15 cellular contexts compared by ENCODE assay signal in the genomic region with DNA sequence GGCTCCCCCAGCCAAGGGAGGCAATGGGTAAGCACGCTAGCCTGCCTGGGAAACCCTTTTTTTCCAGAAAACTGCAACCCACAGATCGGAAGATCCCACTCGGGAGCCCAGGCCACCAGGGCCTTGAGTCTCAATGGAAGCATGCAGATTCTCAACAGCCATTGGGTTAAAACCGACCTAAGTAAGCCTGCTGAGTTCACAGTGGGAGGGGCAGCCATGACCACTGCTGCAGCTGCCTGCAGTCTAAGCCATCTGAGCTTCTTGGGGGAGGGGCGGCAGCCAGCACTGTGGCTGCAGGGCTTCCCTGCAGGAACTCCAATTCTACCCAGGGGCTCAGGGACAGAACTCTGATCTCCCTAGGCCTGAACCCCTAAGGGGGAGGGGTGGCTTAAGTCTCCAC.
"Had no signal": no experiment of that assay in that cellular context is flagged by ENCODE, and none has a peak within 500 bp of the region (broad histone marks: within the 10 kb centered on the region; RNA-seq: fewer than 3 reads in every experiment).

No MANE protein-coding gene starts in this region.

- H3K4me3 Mint-ChIP-seq: activated naive CD4-positive, alpha-beta T cell treated with anti-CD3 and anti-CD28 coated beads, Interleukin-2, amount 10 ng/mL, durations not matched to agents 7 days and 5 days; stimulated activated naive CD8-positive, alpha-beta T cell treated with anti-CD3 and anti-CD28 coated beads, Interleukin-15, Interleukin-2, amounts not matched to agents 100 ng/mL and 50 ng/mL, for 24 hours had no signal

- H3K4me1 ChIP-seq: parathyroid adenoma, sigmoid colon, spleen, upper lobe of left lung had no signal

- ATAC-seq: esophagus mucosa, left lobe of liver had no signal

- H3K4me1 Mint-ChIP-seq: activated naive CD4-positive, alpha-beta T cell treated with anti-CD3 and anti-CD28 coated beads, Interleukin-2, amount 10 ng/mL, durations not matched to agents 7 days and 5 days had no signal

- H3K27ac Mint-ChIP-seq: activated naive CD4-positive, alpha-beta T cell treated with anti-CD3 and anti-CD28 coated beads, Interleukin-2, amount 10 ng/mL, durations not matched to agents 7 days and 5 days; activated T-helper 2 cell treated with anti-CD3 and anti-CD28 coated beads, Interferon-gamma antibody, Interleukin-2, Interleukin-4, amounts not matched to agents 10 μg/mL and 5 μg/mL and 100 μg/mL, durations not matched to agents 14 hours and 24 hours and 36 hours; stimulated activated naive CD8-positive, alpha-beta T cell treated with anti-CD3 and anti-CD28 coated beads, Interleukin-15, Interleukin-2, amounts not matched to agents 100 ng/mL and 50 ng/mL, for 24 hours had no signal

- H3K79me2 ChIP-seq: parathyroid adenoma had no signal

- H3K36me3 Mint-ChIP-seq: activated naive CD4-positive, alpha-beta T cell treated with anti-CD3 and anti-CD28 coated beads, Interleukin-2, amount 10 ng/mL, durations not matched to agents 7 days and 5 days had no signal

- H3K27ac ChIP-seq: cardiac muscle cell, neutrophil, parathyroid adenoma, sigmoid colon, spleen, upper lobe of left lung had no signal

- H2AFZ ChIP-seq: parathyroid adenoma had no signal

- H3K36me3 ChIP-seq: cardiac muscle cell, neutrophil, sigmoid colon, spleen, upper lobe of left lung had no signal

- H3K4me3 ChIP-seq: cardiac muscle cell, sigmoid colon, spleen, upper lobe of left lung had no signal

- DNase-seq: activated CD4-positive, alpha-beta T cell treated with anti-CD3 and anti-CD28 coated beads, Interleukin-2, amount 50 U/mL, for 4 hours; activated CD4-positive, CD25-positive, alpha-beta regulatory T cell treated with anti-CD3 and anti-CD28 coated beads, Interleukin-2, amount 50 U/mL, for 72 hours; activated naive CD4-positive, alpha-beta T cell treated with anti-CD3 and anti-CD28 coated beads, Interleukin-2, amount 10 ng/mL, durations not matched to agents 7 days and 5 days; hippocampal formation; sigmoid colon; spleen; T-helper 2 cell; upper lobe of left lung had no signal

- H3K27me3 Mint-ChIP-seq: activated naive CD4-positive, alpha-beta T cell treated with anti-CD3 and anti-CD28 coated beads, Interleukin-2, amount 10 ng/mL, durations not matched to agents 7 days and 5 days had no signal

- H3K9ac ChIP-seq: parathyroid adenoma had no signal

- H3K9me3 ChIP-seq: neutrophil had no signal

- H3K27me3 ChIP-seq: cardiac muscle cell, neutrophil, sigmoid colon, spleen, upper lobe of left lung had no signal

- H3K9me3 Mint-ChIP-seq: activated naive CD4-positive, alpha-beta T cell treated with anti-CD3 and anti-CD28 coated beads, Interleukin-2, amount 10 ng/mL, durations not matched to agents 7 days and 5 days had no signal
